ENCODE assay signal across 20 cellular contexts in the genomic region with DNA sequence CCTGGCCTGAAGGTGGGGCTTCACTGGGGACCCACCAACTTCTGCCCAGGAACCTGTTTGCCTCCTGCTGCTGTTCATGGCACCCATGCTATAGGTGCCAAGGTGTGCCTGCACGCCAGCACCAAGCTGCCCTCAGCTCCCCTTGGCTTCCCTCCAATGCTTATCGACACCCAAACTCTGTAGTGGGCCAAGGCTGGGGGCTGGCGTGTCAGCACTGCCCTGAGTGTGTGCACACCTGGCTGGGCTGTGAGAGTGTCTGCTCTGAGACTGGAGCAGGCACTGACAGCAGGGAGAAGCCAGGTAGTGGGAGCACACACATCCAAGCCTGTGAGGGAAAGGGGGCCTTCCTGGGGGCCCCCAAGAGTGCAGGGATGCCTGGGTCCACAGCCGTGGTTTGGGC. TPM values are rescaled to one million over a fixed set of nuclear protein-coding genes. Genes with fewer than 3 reads are reported as not detected.
"Had no signal": no experiment of that assay in that cellular context is flagged by ENCODE, and none has a peak within 500 bp of the region (broad histone marks: within the 10 kb centered on the region; RNA-seq: fewer than 3 reads in every experiment).

No MANE protein-coding gene starts in this region.

- H3K27me3 ChIP-seq: vagina had no signal

- H3K4me3 ChIP-seq: heart left ventricle, tibial artery, vagina had no signal

- H3K4me3 Mint-ChIP-seq: activated CD4-positive, alpha-beta T cell treated with anti-CD3 and anti-CD28 coated beads, Interleukin-2, amount 10 ng/mL, durations not matched to agents 24 days and 14 days; activated T-helper 17 cell treated with anti-CD3 and anti-CD28 coated beads, Interleukin-2, amount 50 U/mL, for 72 hours; naive B cell; stimulated activated memory B cell treated with anti-CD40 and anti-IgM and Interleukin-4, amounts not matched to agents 10 μg/mL and 1 μg/mL and 100 μg/mL, for 72 hours; T-helper 2 cell treated with Interferon-gamma antibody and Interleukin-4, amounts not matched to agents 5 μg/mL and 100 μg/mL, for 36 hours had no signal

- ATAC-seq: activated T-helper 17 cell treated with anti-CD3 and anti-CD28 coated beads, Interleukin-2, amount 50 U/mL, for 72 hours; stimulated activated memory B cell treated with anti-CD40 and anti-IgM and Interleukin-4, amounts not matched to agents 10 μg/mL and 1 μg/mL and 100 μg/mL, for 72 hours had no signal

- H3K36me3 ChIP-seq: heart left ventricle, tibial artery, vagina had no signal

- H3K27ac Mint-ChIP-seq: activated CD4-positive, alpha-beta T cell treated with anti-CD3 and anti-CD28 coated beads, Interleukin-2, amount 10 ng/mL, durations not matched to agents 24 days and 14 days; activated T-helper 17 cell treated with anti-CD3 and anti-CD28 coated beads, Interleukin-2, amount 50 U/mL, for 72 hours; naive B cell; stimulated activated memory B cell treated with anti-CD40 and anti-IgM and Interleukin-4, amounts not matched to agents 10 μg/mL and 1 μg/mL and 100 μg/mL, for 72 hours; T-helper 2 cell treated with Interferon-gamma antibody and Interleukin-4, amounts not matched to agents 5 μg/mL and 100 μg/mL, for 36 hours had no signal

- H3K4me1 Mint-ChIP-seq: activated T-helper 17 cell treated with anti-CD3 and anti-CD28 coated beads, Interleukin-2, amount 50 U/mL, for 72 hours; stimulated activated memory B cell treated with anti-CD40 and anti-IgM and Interleukin-4, amounts not matched to agents 10 μg/mL and 1 μg/mL and 100 μg/mL, for 72 hours had no signal

- H3K36me3 Mint-ChIP-seq: stimulated activated memory B cell treated with anti-CD40 and anti-IgM and Interleukin-4, amounts not matched to agents 10 μg/mL and 1 μg/mL and 100 μg/mL, for 72 hours had no signal

- H3K4me1 ChIP-seq: heart left ventricle, tibial artery had no signal

- DNase-seq: activated CD4-positive, alpha-beta T cell treated with anti-CD3 and anti-CD28 coated beads, Interleukin-2, amount 10 ng/mL, durations not matched to agents 24 days and 14 days; activated CD4-positive, CD25-positive, alpha-beta regulatory T cell; activated naive CD4-positive, alpha-beta T cell treated with Interleukin-2 at 50 U/mL for 16 hours; anterior cingulate cortex; dermis blood vessel endothelial cell; heart left ventricle; left cardiac atrium; naive B cell; stimulated activated CD4-positive, alpha-beta T cell treated with anti-CD3 and anti-CD28 coated beads, Interleukin-2, amount 100 ng/mL, for 48 hours; tibial artery had no signal

- H3K27ac ChIP-seq: epithelial cell of prostate, heart left ventricle, tibial artery, vagina had no signal

RNA-seq across cellular contexts. Expression of a gene that starts 43.1 kb away (rescaled TPM):
- total RNA-seq: activated CD4-positive, alpha-beta T cell treated with anti-CD3 and anti-CD28 coated beads, Interleukin-2, amount 10 ng/mL, durations not matched to agents 24 days and 14 days; activated T-helper 17 cell treated with anti-CD3 and anti-CD28 coated beads, Interleukin-2, amount 50 U/mL, for 72 hours; chondrocyte; dermis blood vessel endothelial cell; fibroblast of lung; frontal cortex; heart left ventricle; left cardiac atrium; lung microvascular endothelial cell; skeletal muscle tissue; vagina had no signal
- polyA plus RNA-seq: fibroblast of lung had no signal
